ENCODE assay signal across 20 cellular contexts in genomic region chr6:23705691-23706090, GRCh38.
"Had no signal": no experiment of that assay in that cellular context is flagged by ENCODE, and none has a peak within 500 bp of the region (broad histone marks: within the 10 kb centered on the region; RNA-seq: fewer than 3 reads in every experiment).

No MANE protein-coding gene starts in this region.

- DNase-seq: dermis blood vessel endothelial cell; dorsolateral prefrontal cortex; effector CD4-positive, alpha-beta T cell; effector memory CD4-positive, alpha-beta T cell; foreskin keratinocyte; heart left ventricle; hypothalamus; immature natural killer cell; islet precursor cell; kidney; kidney glomerular epithelial cell; left colon; left ventricle myocardium inferior; lower lobe of right lung; mesenchymal stem cell; mucosa of descending colon; naive B cell; naive thymus-derived CD8-positive, alpha-beta T cell had no signal

- ATAC-seq: foreskin keratinocyte; gastroesophageal sphincter; heart left ventricle; left colon; left lobe of liver; lower lobe of right lung; mucosa of descending colon; naive thymus-derived CD8-positive, alpha-beta T cell had no signal
